ENCODE assay signal across 22 cellular contexts in the genomic region with DNA sequence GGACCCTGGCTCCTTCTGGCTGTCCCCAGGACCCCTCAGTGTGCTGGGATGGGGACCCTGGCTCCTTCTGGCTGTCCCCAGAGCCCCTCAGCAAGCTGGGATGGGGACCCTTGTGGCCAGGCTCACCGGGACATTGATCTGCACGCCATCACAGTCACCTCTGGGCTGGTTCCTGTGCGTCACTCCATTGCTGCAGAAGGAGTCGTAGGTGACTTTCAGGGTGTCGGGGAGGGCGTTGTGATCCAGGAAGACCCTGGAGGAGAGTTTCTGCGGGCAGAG. TPM values are rescaled to one million over a fixed set of nuclear protein-coding genes. Genes with fewer than 3 reads are reported as not detected.
DNase-seq lines count a peak whose midpoint lies in the region; ATAC-seq, FAIRE-seq and TF ChIP-seq lines count a peak whose summit lies in the region.
"Had no signal": no experiment of that assay in that cellular context is flagged by ENCODE, and none has a peak within 500 bp of the region (broad histone marks: within the 10 kb centered on the region; RNA-seq: fewer than 3 reads in every experiment).

No MANE protein-coding gene starts in this region.

- no peak for FAIRE-seq in A549 (lab: Jason Lieb, UNC)
- FAIRE-seq: HTR-8/SVneo, TTC549 had no signal

- no peak overlapping the region for H3K4me2 ChIP-seq in A549
- peak overlapping the region; percentile 54 to 82 (median 72); a peak in 21 of 22 replicates for H3K4me2 ChIP-seq in BLaER1 treated with 17β-estradiol and CSF1 and Interleukin-3, amounts not matched to agents 10 nM and 100 nM
- H3K4me2 ChIP-seq: GM23338, PC-9 had no signal

- no peak overlapping the region for H3K4me3 ChIP-seq in A549
- no peak overlapping the region for H3K4me3 ChIP-seq in BLaER1 treated with 17β-estradiol and CSF1 and Interleukin-3, amounts not matched to agents 10 nM and 100 nM
- H3K4me3 ChIP-seq: GM23338, PC-9, skin epidermis, vagina had no signal

- TF ChIP-seq EP300 in A549 (IDR thresholded peaks at IDR 0.05): no peak

- H3K27me3 ChIP-seq in BLaER1 treated with 17β-estradiol and CSF1 and Interleukin-3, amounts not matched to agents 10 nM and 100 nM: no peaks in the 10 kb centered on the region; a peak in 1 of 22 replicates
- H3K27me3 ChIP-seq: vagina had no signal

- no peak for TF ChIP-seq CTCF in A549 (IDR thresholded peaks at IDR 0.05)

- 78% methylated on average over 7 of the region's 7 CpGs for WGBS in A549 (ENCODE audit: missing lambda C conversion rate)

- peaks cover 0 to 92% (median 24%) of the 10 kb centered on the region in 11 experiments; a peak in 16 of 22 replicates for H4K20me1 ChIP-seq in BLaER1 treated with 17β-estradiol and CSF1 and Interleukin-3, amounts not matched to agents 10 nM and 100 nM

- DNase-seq in A549 (ENCODE audit: low read depth in 1 of 2, low spot score in 1 of 2) (no peak), kidney tubule cell (ENCODE audit: low spot score) (no peak)
- no peak for DNase-seq in activated CD8-positive, alpha-beta T cell treated with anti-CD3 and anti-CD28 coated beads, Interleukin-2, amount 10 ng/mL, durations not matched to agents 7 days and 5 days
- DNase-seq in naive thymus-derived CD8-positive, alpha-beta T cell: peak in 1 of 10 donors; percentile 44
- DNase-seq: DMS153, NCI-H2171, SIG-M5 had no signal

- H3K9me3 Mint-ChIP-seq in activated CD8-positive, alpha-beta T cell treated with anti-CD3 and anti-CD28 coated beads, Interleukin-2, amount 10 ng/mL, durations not matched to agents 7 days and 5 days (ENCODE audit: insufficient read depth): no peaks in the 10 kb centered on the region
- H3K9me3 Mint-ChIP-seq in naive thymus-derived CD8-positive, alpha-beta T cell: no peaks in the 10 kb centered on the region
- H3K9me3 Mint-ChIP-seq: activated naive CD8-positive, alpha-beta T cell treated with anti-CD3 and anti-CD28 coated beads, Interleukin-2, amount 50 U/mL, for 24 hours; CD8-positive, alpha-beta memory T cell; GM23338; T-cell had no signal

- H3K27me3 Mint-ChIP-seq in activated CD8-positive, alpha-beta T cell treated with anti-CD3 and anti-CD28 coated beads, Interleukin-2, amount 10 ng/mL, durations not matched to agents 7 days and 5 days (ENCODE audit: low read depth): no peaks in the 10 kb centered on the region
- H3K27me3 Mint-ChIP-seq in naive thymus-derived CD8-positive, alpha-beta T cell: no peaks in the 10 kb centered on the region
- H3K27me3 Mint-ChIP-seq: activated CD8-positive, alpha-beta memory T cell treated with anti-CD3 and anti-CD28 coated beads, Interleukin-2, amount 10 ng/mL, durations not matched to agents 7 days and 5 days; activated naive CD8-positive, alpha-beta T cell treated with anti-CD3 and anti-CD28 coated beads, Interleukin-2, amount 50 U/mL, for 24 hours; CD8-positive, alpha-beta memory T cell; T-cell had no signal

- no peak overlapping the region for H3K4me3 Mint-ChIP-seq in activated CD8-positive, alpha-beta T cell treated with anti-CD3 and anti-CD28 coated beads, Interleukin-2, amount 10 ng/mL, durations not matched to agents 7 days and 5 days
- peak overlapping the region in 1 of 10 donors; percentile 52 for H3K4me3 Mint-ChIP-seq in naive thymus-derived CD8-positive, alpha-beta T cell
- H3K4me3 Mint-ChIP-seq: activated CD8-positive, alpha-beta memory T cell treated with anti-CD3 and anti-CD28 coated beads, Interleukin-2, amount 10 ng/mL, durations not matched to agents 7 days and 5 days; activated naive CD8-positive, alpha-beta T cell treated with anti-CD3 and anti-CD28 coated beads, Interleukin-2, amount 50 U/mL, for 24 hours; CD8-positive, alpha-beta memory T cell; T-cell had no signal

- CTCF ChIA-PET in A549 (lab: Yijun Ruan, JAX): interaction anchor here (0.6 to 6.4 kb wide), 20 partner anchors 9 to 244 kb away, joined by 3 to 50 read pairs (median 4); no protein-coding TSS in a partner anchor
- CTCF ChIA-PET in activated CD8-positive, alpha-beta T cell treated with anti-CD3 and anti-CD28 coated beads, Interleukin-2, amount 10 ng/mL, durations not matched to agents 7 days and 5 days (lab: Charles Lee): interaction anchor here (1.0 to 5.5 kb wide), 8 partner anchors 11 to 89 kb away, joined by 4 to 43 read pairs (median 10); a partner anchor contains a TSS

- no peaks in the 10 kb centered on the region for H3K9me3 ChIP-seq in A549
- H3K9me3 ChIP-seq in BLaER1 treated with 17β-estradiol and CSF1 and Interleukin-3, amounts not matched to agents 10 nM and 100 nM (replicated peaks in 1 of 11): no peaks in the 10 kb centered on the region
- H3K9me3 ChIP-seq: vagina had no signal

- TF ChIP-seq POLR2A in A549 (IDR thresholded peaks at IDR 0.05; ENCODE audit: low read length) (no peak), GM18505 (IDR thresholded peaks at IDR 0.05; ENCODE audit: borderline replicate concordance, extremely low read depth, insufficient read depth, insufficient read length) (no peak)

- H3K36me3 Mint-ChIP-seq in activated CD8-positive, alpha-beta T cell treated with anti-CD3 and anti-CD28 coated beads, Interleukin-2, amount 10 ng/mL, durations not matched to agents 7 days and 5 days (ENCODE audit: low read depth): peaks cover 57% of the 10 kb centered on the region
- peaks cover 0 to 47% (median 5%) of the 10 kb centered on the region in 3 donors for H3K36me3 Mint-ChIP-seq in naive thymus-derived CD8-positive, alpha-beta T cell

- peaks cover 3 to 99% (median 89%) of the 10 kb centered on the region in 11 experiments; a peak in 21 of 22 replicates for H3K36me3 ChIP-seq in BLaER1 treated with 17β-estradiol and CSF1 and Interleukin-3, amounts not matched to agents 10 nM and 100 nM
- H3K36me3 ChIP-seq: vagina had no signal

- ATAC-seq in A549 (peak in 1 of 2 experiments; percentile 8; a peak in 1 of 6 replicates), GM18505 (IDR thresholded peaks at IDR 0.05; ENCODE audit: unreplicated experiment) (no peak), HG02885 (IDR thresholded peaks at IDR 0.05; ENCODE audit: poor library complexity, unreplicated experiment) (no peak)
- ATAC-seq in activated CD8-positive, alpha-beta T cell treated with anti-CD3 and anti-CD28 coated beads, Interleukin-2, amount 10 ng/mL, durations not matched to agents 7 days and 5 days: no peak
- no peak for ATAC-seq in naive thymus-derived CD8-positive, alpha-beta T cell

- POLR2A ChIA-PET in A549 (lab: Yijun Ruan, JAX): no interaction called here
- POLR2A ChIA-PET in activated CD8-positive, alpha-beta T cell treated with anti-CD3 and anti-CD28 coated beads, Interleukin-2, amount 10 ng/mL, durations not matched to agents 7 days and 5 days (lab: Charles Lee): interaction anchor here (1.0 to 2.9 kb wide), 3 partner anchors 18 to 39 kb away, joined by 3 to 9 read pairs (median 7); no protein-coding TSS in a partner anchor
- POLR2A ChIA-PET in naive thymus-derived CD8-positive, alpha-beta T cell (lab: Charles Lee): interaction anchor here (0.6 to 16.8 kb wide), 7 partner anchors 14 to 93 kb away, joined by 3 to 238 read pairs (median 5); no protein-coding TSS in a partner anchor

- no peaks in the 10 kb centered on the region for H3K4me1 ChIP-seq in A549
- H3K4me1 ChIP-seq in BLaER1 treated with 17β-estradiol and CSF1 and Interleukin-3, amounts not matched to agents 10 nM and 100 nM: peaks cover 74 to 100% (median 89%) of the 10 kb centered on the region in 10 experiments
- H3K4me1 ChIP-seq: vagina had no signal

- H3K4me1 Mint-ChIP-seq in activated CD8-positive, alpha-beta T cell treated with anti-CD3 and anti-CD28 coated beads, Interleukin-2, amount 10 ng/mL, durations not matched to agents 7 days and 5 days (ENCODE audit: low read depth): peaks cover 12% of the 10 kb centered on the region
- H3K4me1 Mint-ChIP-seq in naive thymus-derived CD8-positive, alpha-beta T cell: peaks cover 8 to 37% (median 21%) of the 10 kb centered on the region in 4 donors

- peak overlapping the region; percentile 71 for H3K27ac Mint-ChIP-seq in activated CD8-positive, alpha-beta T cell treated with anti-CD3 and anti-CD28 coated beads, Interleukin-2, amount 10 ng/mL, durations not matched to agents 7 days and 5 days
- peak overlapping the region in 7 of 10 donors; percentile 48 to 89 (median 73) for H3K27ac Mint-ChIP-seq in naive thymus-derived CD8-positive, alpha-beta T cell
- H3K27ac Mint-ChIP-seq: GM23338 had no signal

- H3K27ac ChIP-seq in A549: peak overlapping the region; percentile 28 to 71; a peak in 4 of 6 replicates
- H3K27ac ChIP-seq in BLaER1 treated with 17β-estradiol and CSF1 and Interleukin-3, amounts not matched to agents 10 nM and 100 nM: peak overlapping the region; percentile 3 to 61 (median 48); a peak in 17 of 22 replicates
- H3K27ac ChIP-seq: epithelial cell of prostate, PC-9, skin epidermis, vagina had no signal

- TF ChIP-seq RAD21 in A549 (conservative IDR thresholded peaks at IDR 0.05 in 1 of 2, IDR thresholded peaks at IDR 0.05 in 1 of 2): no peak

- H3K9ac ChIP-seq in BLaER1 treated with 17β-estradiol and CSF1 and Interleukin-3, amounts not matched to agents 10 nM and 100 nM: peak overlapping the region in 9 of 11 experiments; percentile 14 to 51 (median 31); a peak in 15 of 22 replicates

RNA-seq across cellular contexts. Expression of a gene that starts 19.7 kb away (rescaled TPM):
- 97.6 and 99.4 TPM in 2 replicates for polyA plus RNA-seq in A549 (2011; rRNA removed)
- 49.3 and 65.6 TPM in 2 replicates for polyA plus RNA-seq in A549 (2012; cell fraction: cytosol; rRNA removed)
- polyA plus RNA-seq in A549 (2012; cell fraction: nucleus; rRNA removed): 52.1 and 60.9 TPM in 2 replicates
- polyA plus RNA-seq in A549 (2017; fragmentation: RNase III; extraction: RNeasy Plus Mini Kit Qiagen cat#74134 plus additional on column Dnase treatment): 93.2 to 103 TPM (median 98.7 TPM) in 3 replicates
- 51.4 and 52.1 TPM in 2 replicates for polyA minus RNA-seq in A549 (2011; rRNA and poly(A)+ RNA removed)
- 10 to 100 TPM; 54.9 to 55.2 TPM for total RNA-seq in activated CD8-positive, alpha-beta T cell treated with anti-CD3 and anti-CD28 coated beads, Interleukin-2, amount 10 ng/mL, durations not matched to agents 7 days and 5 days
- 10 to 100 TPM; 62.0 to 68.7 TPM for total RNA-seq in naive thymus-derived CD8-positive, alpha-beta T cell
- polyA plus RNA-seq in naive thymus-derived CD8-positive, alpha-beta T cell: 10 to 100 TPM; 42.4 to 54.1 (median 44.3) TPM

RNA-seq across cellular contexts. Expression of a gene that starts 27.5 kb away (rescaled TPM):
- polyA plus RNA-seq in A549 (2011; rRNA removed) (0.59 and 0.62 TPM in 2 replicates), A549 (2017; fragmentation: RNase III; extraction: RNeasy Plus Mini Kit Qiagen cat#74134 plus additional on column Dnase treatment) (0.34 to 0.54 TPM (median 0.46 TPM) in 3 replicates)
- 0.27 and 0.32 TPM in 2 replicates for polyA plus RNA-seq in A549 (2012; cell fraction: cytosol; rRNA removed)
- 0.65 and 1.1 TPM in 2 replicates for polyA plus RNA-seq in A549 (2012; cell fraction: nucleus; rRNA removed)
- polyA minus RNA-seq in A549 (2011; rRNA and poly(A)+ RNA removed): 0.29 and 1.1 TPM in 2 replicates
- total RNA-seq in activated CD8-positive, alpha-beta T cell treated with anti-CD3 and anti-CD28 coated beads, Interleukin-2, amount 10 ng/mL, durations not matched to agents 7 days and 5 days: 100 to 1,000 TPM; 503 to 530 TPM
- total RNA-seq in naive thymus-derived CD8-positive, alpha-beta T cell: 100 to 1,000 TPM; 177 to 180 TPM
- 100 to 1,000 TPM; 423 to 549 (median 524) TPM for polyA plus RNA-seq in naive thymus-derived CD8-positive, alpha-beta T cell
- total RNA-seq: G401 had no signal

RNA-seq across cellular contexts. Expression of a gene that starts 46.6 kb away (rescaled TPM):
- polyA plus RNA-seq in A549 (2011; rRNA removed): 12.7 and 26.9 TPM in 2 replicates
- polyA plus RNA-seq in A549 (2012; cell fraction: cytosol; rRNA removed): 46.9 and 53.8 TPM in 2 replicates
- polyA plus RNA-seq in A549 (2012; cell fraction: nucleus; rRNA removed): 34.0 and 36.1 TPM in 2 replicates
- 40.4 to 43.1 TPM (median 40.6 TPM) in 3 replicates for polyA plus RNA-seq in A549 (2017; fragmentation: RNase III; extraction: RNeasy Plus Mini Kit Qiagen cat#74134 plus additional on column Dnase treatment)
- 6.0 and 9.4 TPM in 2 replicates for polyA minus RNA-seq in A549 (2011; rRNA and poly(A)+ RNA removed)
- total RNA-seq in activated CD8-positive, alpha-beta T cell treated with anti-CD3 and anti-CD28 coated beads, Interleukin-2, amount 10 ng/mL, durations not matched to agents 7 days and 5 days: 10 to 100 TPM; 56.6 to 60.4 TPM
- total RNA-seq in naive thymus-derived CD8-positive, alpha-beta T cell: 10 to 100 TPM; 23.5 to 27.9 TPM
- polyA plus RNA-seq in naive thymus-derived CD8-positive, alpha-beta T cell: 10 to 100 TPM; 11.7 to 13.5 (median 12.1) TPM
